In the genomic region with DNA sequence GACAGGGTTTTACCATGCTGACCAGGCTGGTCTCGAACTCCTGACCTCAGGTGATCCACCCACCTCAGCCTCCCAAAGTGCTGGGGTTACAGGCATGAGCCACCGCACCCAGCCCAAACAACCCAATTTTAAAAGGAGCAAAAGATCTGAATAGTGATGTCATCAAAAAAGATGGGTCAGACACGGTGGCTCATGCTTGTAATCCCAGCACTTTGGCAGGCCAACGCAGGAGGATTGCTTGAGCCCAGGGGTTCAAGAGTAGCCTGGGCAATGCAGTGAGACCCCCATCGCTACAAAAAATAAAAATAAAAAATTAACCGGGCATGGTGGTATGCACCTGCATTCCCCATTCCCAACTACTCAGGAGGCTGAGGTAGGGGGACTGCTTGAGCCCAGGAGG, we compare ENCODE assay signal across 17 cellular contexts.
"Had no signal": no experiment of that assay in that cellular context is flagged by ENCODE, and none has a peak within 500 bp of the region (broad histone marks: within the 10 kb centered on the region; RNA-seq: fewer than 3 reads in every experiment).

No MANE protein-coding gene starts in this region.

- DNase-seq: effector memory CD4-positive, alpha-beta T cell; glutamatergic neuron; islet precursor cell; mammary epithelial cell; natural killer cell; posterior cingulate gyrus; right cardiac atrium; stimulated activated CD4-positive, alpha-beta T cell treated with anti-CD3 and anti-CD28 coated beads, Interleukin-2, amount 100 ng/mL, for 48 hours; stimulated activated naive CD4-positive, alpha-beta T cell treated with Interleukin-2 at 50 U/mL for 16 hours had no signal

- H3K36me3 Mint-ChIP-seq: mesothelial cell of epicardium, natural killer cell, type B pancreatic cell had no signal

- H3K9me3 ChIP-seq: esophagus muscularis mucosa, gastroesophageal sphincter had no signal

- H3K27ac Mint-ChIP-seq: mesothelial cell of epicardium, natural killer cell, type B pancreatic cell had no signal

- ATAC-seq: gastroesophageal sphincter, left lobe of liver, natural killer cell, right cardiac atrium had no signal

- FAIRE-seq: urothelium cell line had no signal

- H3K4me2 ChIP-seq: smooth muscle cell had no signal

- H3K4me3 Mint-ChIP-seq: mesothelial cell of epicardium, natural killer cell, neural crest cell, type B pancreatic cell had no signal

- H3K4me3 ChIP-seq: esophagus muscularis mucosa, gastroesophageal sphincter, smooth muscle cell had no signal

- H3K36me3 ChIP-seq: esophagus muscularis mucosa, gastroesophageal sphincter had no signal

- H3K9me3 Mint-ChIP-seq: mesothelial cell of epicardium, natural killer cell, neural crest cell, type B pancreatic cell had no signal

- H3K27me3 ChIP-seq: esophagus muscularis mucosa, gastroesophageal sphincter had no signal
